18 cellular contexts compared by ENCODE assay signal in the genomic region with DNA sequence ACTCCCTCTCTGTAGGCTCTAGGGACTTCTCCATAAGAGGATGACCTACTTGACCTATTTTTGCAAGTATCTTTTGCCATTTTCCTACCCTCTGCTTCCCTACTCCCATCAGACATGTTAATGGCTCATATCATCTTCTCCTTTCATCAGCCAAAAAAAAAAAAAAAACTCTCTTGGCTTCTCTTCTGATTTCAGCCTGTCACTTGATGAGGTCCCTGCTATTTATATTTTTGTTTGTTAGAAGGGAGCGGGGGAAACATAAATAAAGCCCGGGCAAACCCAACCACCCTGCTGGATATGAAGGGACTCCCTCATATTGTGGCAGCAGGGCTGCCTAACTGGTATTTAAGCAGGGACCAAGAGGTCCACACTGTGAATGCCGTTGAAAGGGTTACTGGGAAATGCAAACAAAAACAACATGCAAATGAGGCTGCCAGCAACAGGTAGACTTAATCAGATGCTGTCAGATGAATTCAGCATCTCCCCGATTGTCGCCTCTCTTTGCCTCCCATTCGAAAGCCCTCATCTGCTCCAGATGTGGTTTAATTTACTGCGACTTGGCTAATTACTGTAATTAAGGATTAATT.
DNase-seq lines count a peak whose midpoint lies in the region; ATAC-seq and TF ChIP-seq lines count a peak whose summit lies in the region.
"Had no signal": no experiment of that assay in that cellular context is flagged by ENCODE, and none has a peak within 500 bp of the region (broad histone marks: within the 10 kb centered on the region; RNA-seq: fewer than 3 reads in every experiment).

No MANE protein-coding gene starts in this region.

- CTCF ChIA-PET in WTC11 (lab: Charles Lee) = no interaction called here

- H3T11ph ChIP-seq in H9 (ENCODE audit: low read length) = no peak overlapping the region

- H3K27me3 ChIP-seq in H9 (ENCODE audit: insufficient read depth, low read length) (no peaks in the 10 kb centered on the region), mesendoderm (ENCODE audit: insufficient read depth, low read length, poor library complexity) (no peaks in the 10 kb centered on the region)
- H3K27me3 ChIP-seq: BLaER1, Peyer's patch had no signal

- H3K56ac ChIP-seq in H9 (ENCODE audit: insufficient read length, low read depth, low read length) (no peak overlapping the region), mesendoderm (ENCODE audit: low read length) (no peak overlapping the region)

- H3K9me3 Mint-ChIP-seq in H9 (no peaks in the 10 kb centered on the region), WTC11 (no peaks in the 10 kb centered on the region)
- H3K9me3 Mint-ChIP-seq: CD8-positive, alpha-beta T cell had no signal

- H3K79me2 ChIP-seq in H9 (ENCODE audit: insufficient read depth, low read length) (peaks cover 3% of the 10 kb centered on the region; the same call in 1 of the 2 replicates), mesendoderm (ENCODE audit: control insufficient read depth, insufficient read depth, low read length) (no peaks in the 10 kb centered on the region)

- H3K9ac ChIP-seq in H9 (ENCODE audit: extremely low read depth, insufficient read length, low read length) = no peak overlapping the region
- H3K9ac ChIP-seq in mesendoderm (ENCODE audit: low read length) = no peak overlapping the region
- H3K9ac ChIP-seq: BLaER1 had no signal

- H3K36me3 ChIP-seq in mesendoderm (ENCODE audit: control insufficient read depth, insufficient read depth, low read length) = no peaks in the 10 kb centered on the region
- H3K36me3 ChIP-seq: Peyer's patch had no signal

- H3K18ac ChIP-seq in H9 (ENCODE audit: insufficient read length, low read depth, low read length) = no peak overlapping the region
- no peak overlapping the region for H3K18ac ChIP-seq in mesendoderm (ENCODE audit: low read length)

- no CpG with 5 or more reads among the region's 7 CpGs for WGBS in H9 (ENCODE audit: extremely low coverage, insufficient read length, low lambda C conversion rate)
- WGBS in mesendoderm (ENCODE audit: extremely low coverage, insufficient coverage, low lambda C conversion rate) = no CpG with 5 or more reads among the region's 7 CpGs

- H3K23ac ChIP-seq in H9 (ENCODE audit: insufficient read length, low read depth, low read length) = no peak overlapping the region
- H3K23ac ChIP-seq in mesendoderm (ENCODE audit: low read length) = no peak overlapping the region

- H3K79me1 ChIP-seq in H9 (ENCODE audit: insufficient read depth, low read depth, low read length, poor library complexity, severe bottlenecking) (peaks cover 4% of the 10 kb centered on the region), mesendoderm (ENCODE audit: low read length) (no peaks in the 10 kb centered on the region)

- ATAC-seq in WTC11 = peak; percentile 74
- ATAC-seq in GM19467 (IDR thresholded peaks at IDR 0.05; ENCODE audit: unreplicated experiment) = no peak
- no peak for ATAC-seq in GM18517 (IDR thresholded peaks at IDR 0.05; ENCODE audit: unreplicated experiment)
- ATAC-seq: CD8-positive, alpha-beta T cell; GM12878 had no signal

- H3K4me2 ChIP-seq in H9 (ENCODE audit: insufficient read depth, insufficient read length, low read length) = no peak overlapping the region
- no peak overlapping the region for H3K4me2 ChIP-seq in mesendoderm (ENCODE audit: low read length)
- H3K4me2 ChIP-seq: BLaER1 had no signal

- H2BK120ac ChIP-seq in H9 (ENCODE audit: low read depth, low read length, poor library complexity, severe bottlenecking) (no peak overlapping the region), mesendoderm (ENCODE audit: low read depth, low read length) (no peak overlapping the region)

- no peaks in the 10 kb centered on the region for H3K27me3 Mint-ChIP-seq in H9 (ENCODE audit: low read depth)
- H3K27me3 Mint-ChIP-seq in WTC11 (ENCODE audit: low read depth) = no peaks in the 10 kb centered on the region

- peaks cover 47 to 51% of the 10 kb centered on the region in 2 experiments for H3K4me1 Mint-ChIP-seq in H9
- peaks cover 52% of the 10 kb centered on the region for H3K4me1 Mint-ChIP-seq in WTC11

- H2BK15ac ChIP-seq in H9 (ENCODE audit: low read depth, low read length) = no peak overlapping the region
- H2BK15ac ChIP-seq in mesendoderm (replicated peaks; ENCODE audit: low read depth) = no peak overlapping the region

- H4K8ac ChIP-seq in H9 (replicated peaks; ENCODE audit: insufficient read length, low read depth, low read length) = no peak overlapping the region
- H4K8ac ChIP-seq in mesendoderm (ENCODE audit: low read depth, low read length) = no peak overlapping the region

- no peaks in the 10 kb centered on the region for H3K23me2 ChIP-seq in H9 (ENCODE audit: insufficient read length, low read depth, low read length, poor library complexity, severe bottlenecking)

- no peak for TF ChIP-seq CTCF in H9 (conservative IDR thresholded peaks at IDR 0.05)
- no peak for TF ChIP-seq CTCF in WTC11 (IDR thresholded peaks at IDR 0.05)

- peak overlapping the region; percentile 66 to 80 (median 75); a peak in 5 of 7 replicates for H3K27ac Mint-ChIP-seq in H9
- H3K27ac Mint-ChIP-seq in WTC11 = peak overlapping the region; percentile 67
- H3K27ac Mint-ChIP-seq: CD8-positive, alpha-beta T cell had no signal

- H3K27ac ChIP-seq in H9 (ENCODE audit: insufficient read length, low read depth, low read length) (no peak overlapping the region), mesendoderm (ENCODE audit: low read depth, low read length) (no peak overlapping the region)
- H3K27ac ChIP-seq: BLaER1, Peyer's patch, SK-N-MC had no signal

- peak; percentile 26 for DNase-seq in ELF-1 (ENCODE audit: low read depth, low spot score)
- DNase-seq in H9 = no peak
- no peak for DNase-seq in WTC11 (ENCODE audit: low spot score)
- peak; percentile 42 for DNase-seq in mesendoderm
- no peak for DNase-seq in NCI-H146 treated with DMSO at 0.1 percent for 48 hours (lab: John Stamatoyannopoulos, UW; ENCODE audit: unreplicated experiment)
- DNase-seq in NOMO-1 (lab: John Stamatoyannopoulos, UW; ENCODE audit: unreplicated experiment in 2 of 2) = no peak
- DNase-seq: Calu3; CD8-positive, alpha-beta T cell; NCI-H1048; NCI-H1436 treated with DMSO at 0.1 percent for 48 hours; NCI-H2029 treated with DMSO at 0.1 percent for 48 hours; NCI-H82; Peyer's patch had no signal

- H4K5ac ChIP-seq in H9 (ENCODE audit: insufficient read length, low read depth, low read length) (no peak overlapping the region), mesendoderm (ENCODE audit: low read length) (no peak overlapping the region)

- H3K4me3 ChIP-seq in mesendoderm (ENCODE audit: low read length) = no peak overlapping the region
- H3K4me3 ChIP-seq: BLaER1, GM12878, Peyer's patch, SK-N-MC had no signal

- POLR2A ChIA-PET in WTC11 (lab: Charles Lee) = no interaction called here

- H2AK5ac ChIP-seq in H9 (ENCODE audit: insufficient read length, low read length) = no peak overlapping the region
- no peak overlapping the region for H2AK5ac ChIP-seq in mesendoderm (ENCODE audit: low read length)

- 0 out of 7 replicates have a peak, but pooled peaks cover 0 to 1% (median 0%) of the 10 kb centered on the region in 3 experiments for H3K36me3 Mint-ChIP-seq in H9 (ENCODE audit: insufficient read depth in 1 of 3, low read depth in 3 of 3)
- H3K36me3 Mint-ChIP-seq in WTC11 = no peaks in the 10 kb centered on the region
- H3K36me3 Mint-ChIP-seq: CD8-positive, alpha-beta T cell had no signal

- H2BK12ac ChIP-seq in H9 (ENCODE audit: insufficient read length, low read depth, low read length) = no peak overlapping the region

- H3K4me1 ChIP-seq in H9 (ENCODE audit: insufficient read depth, low read length) = no peaks in the 10 kb centered on the region
- peaks cover 2% of the 10 kb centered on the region for H3K4me1 ChIP-seq in mesendoderm (ENCODE audit: control insufficient read depth, low read depth, low read length)
- H3K4me1 ChIP-seq: BLaER1 had no signal

- no peak overlapping the region for H3K4ac ChIP-seq in H9 (ENCODE audit: low read depth, low read length)
- no peak overlapping the region for H3K4ac ChIP-seq in mesendoderm (ENCODE audit: low read depth, low read length)

- H3K4me3 Mint-ChIP-seq in H9 (no peak overlapping the region), WTC11 (no peak overlapping the region)
- H3K4me3 Mint-ChIP-seq: CD8-positive, alpha-beta T cell had no signal

- H4K20me1 ChIP-seq in H9 (ENCODE audit: control insufficient read depth, insufficient read depth, insufficient read length) = no peaks in the 10 kb centered on the region

- no peak overlapping the region for H2BK20ac ChIP-seq in H9 (ENCODE audit: low read depth, low read length, poor library complexity, severe bottlenecking)

- no peak overlapping the region for H2BK5ac ChIP-seq in H9 (ENCODE audit: insufficient read length, low read length)
- no peak overlapping the region for H2BK5ac ChIP-seq in mesendoderm (ENCODE audit: low read length)

- H4K91ac ChIP-seq in H9 (ENCODE audit: insufficient read length, low read depth, low read length) = no peak overlapping the region

- no peaks in the 10 kb centered on the region for H3K9me3 ChIP-seq in H9 (ENCODE audit: control insufficient read depth, low read depth, low read length)
- H3K9me3 ChIP-seq: BLaER1, Peyer's patch had no signal

- no peak overlapping the region for H2AFZ ChIP-seq in H9 (ENCODE audit: low read length)

- H3K14ac ChIP-seq in H9 (ENCODE audit: insufficient read depth, low read length) = no peak overlapping the region

TF ChIP-seq in WTC11, 78 proteins besides CTCF, POLR2A, EP300 and RAD21 (continues in another document):
- TF ChIP-seq, protein P1, sequence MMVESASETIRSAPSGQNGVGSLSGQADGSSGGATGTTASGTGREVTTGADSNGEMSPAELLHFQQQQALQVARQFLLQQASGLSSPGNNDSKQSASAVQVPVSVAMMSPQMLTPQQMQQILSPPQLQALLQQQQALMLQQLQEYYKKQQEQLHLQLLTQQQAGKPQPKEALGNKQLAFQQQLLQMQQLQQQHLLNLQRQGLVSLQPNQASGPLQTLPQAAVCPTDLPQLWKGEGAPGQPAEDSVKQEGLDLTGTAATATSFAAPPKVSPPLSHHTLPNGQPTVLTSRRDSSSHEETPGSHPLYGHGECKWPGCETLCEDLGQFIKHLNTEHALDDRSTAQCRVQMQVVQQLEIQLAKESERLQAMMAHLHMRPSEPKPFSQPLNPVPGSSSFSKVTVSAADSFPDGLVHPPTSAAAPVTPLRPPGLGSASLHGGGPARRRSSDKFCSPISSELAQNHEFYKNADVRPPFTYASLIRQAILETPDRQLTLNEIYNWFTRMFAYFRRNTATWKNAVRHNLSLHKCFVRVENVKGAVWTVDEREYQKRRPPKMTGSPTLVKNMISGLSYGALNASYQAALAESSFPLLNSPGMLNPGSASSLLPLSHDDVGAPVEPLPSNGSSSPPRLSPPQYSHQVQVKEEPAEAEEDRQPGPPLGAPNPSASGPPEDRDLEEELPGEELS (CRISPR knock-in tag; IDR thresholded peaks at IDR 0.05) = no peak

Comparison
In these comparisons a context has a peak if more than half of its experiments do, and no peak if none do; other contexts are left out.
1. DNase-seq: peak in ELF-1 (single experiment) and mesendoderm (single experiment); none in H9 (single experiment), WTC11 (single experiment), NCI-H146 treated with DMSO at 0.1 percent for 48 hours (single experiment) and NOMO-1 (0 of 2).